In genomic region chr10:1643161-1643910, GRCh38 we compare ENCODE assay signal across 9 cellular contexts.
DNase-seq lines count a peak whose midpoint lies in the region; ATAC-seq and TF ChIP-seq lines count a peak whose summit lies in the region.
"Had no signal": no experiment of that assay in that cellular context is flagged by ENCODE, and none has a peak within 500 bp of the region (broad histone marks: within the 10 kb centered on the region; RNA-seq: fewer than 3 reads in every experiment).

No MANE protein-coding gene starts in this region.

- H3K4me3 ChIP-seq in GM06990 (replicated peaks; ENCODE audit: low read depth, low read length) (no peak overlapping the region), MM.1S (ENCODE audit: low read length) (no peak overlapping the region), osteoblast (ENCODE audit: insufficient read depth, low read length) (no peak overlapping the region)

- H3K79me2 ChIP-seq in MM.1S (ENCODE audit: low read length) = no peaks in the 10 kb centered on the region
- no peaks in the 10 kb centered on the region for H3K79me2 ChIP-seq in osteoblast (ENCODE audit: insufficient read depth, low read length)

- no peaks in the 10 kb centered on the region for H3K9me2 ChIP-seq in MM.1S (replicated peaks; ENCODE audit: insufficient read depth, low read length)

- ATAC-seq in GM21423 (IDR thresholded peaks at IDR 0.05; ENCODE audit: unreplicated experiment) (peak; percentile 69), GM21367 (IDR thresholded peaks at IDR 0.05; ENCODE audit: unreplicated experiment) (no peak)

- no peak overlapping the region for H3K9ac ChIP-seq in MM.1S (ENCODE audit: low read length)

- TF ChIP-seq POLR2A in erythroblast (IDR thresholded peaks at IDR 0.05; ENCODE audit: low read length) = no peak

- H3K36me3 ChIP-seq in GM06990 (ENCODE audit: control insufficient read depth, insufficient read depth, low read length) = no peaks in the 10 kb centered on the region
- H3K36me3 ChIP-seq in MM.1S (replicated peaks; ENCODE audit: insufficient read depth, low read length) = no peaks in the 10 kb centered on the region
- H3K36me3 ChIP-seq in osteoblast (ENCODE audit: insufficient read depth, low read length) = no peaks in the 10 kb centered on the region
- H3K36me3 ChIP-seq: neutrophil had no signal

- no peak overlapping the region for H2AFZ ChIP-seq in MM.1S (ENCODE audit: low read length)
- no peak overlapping the region for H2AFZ ChIP-seq in osteoblast (ENCODE audit: low read length)

- H3K4me2 ChIP-seq in MM.1S (ENCODE audit: low read depth, low read length) (no peak overlapping the region), osteoblast (ENCODE audit: insufficient read depth, low read length) (no peak overlapping the region)

- H4K20me1 ChIP-seq in MM.1S (ENCODE audit: insufficient read depth, low read length) = no peaks in the 10 kb centered on the region
- no peaks in the 10 kb centered on the region for H4K20me1 ChIP-seq in osteoblast (ENCODE audit: insufficient read depth, low read length)

- H3K9me3 ChIP-seq in MM.1S (replicated peaks; ENCODE audit: insufficient read depth, low read length) = no peaks in the 10 kb centered on the region
- no peaks in the 10 kb centered on the region for H3K9me3 ChIP-seq in osteoblast (ENCODE audit: low read depth, low read length)
- H3K9me3 ChIP-seq: neutrophil had no signal

- H3K27me3 ChIP-seq in GM06990 (replicated peaks; ENCODE audit: control insufficient read depth, insufficient read depth, low read length) (no peaks in the 10 kb centered on the region), MM.1S (replicated peaks; ENCODE audit: insufficient read depth, low read length) (no peaks in the 10 kb centered on the region), osteoblast (ENCODE audit: insufficient read depth, low read length) (no peaks in the 10 kb centered on the region)
- H3K27me3 ChIP-seq: neutrophil had no signal

- peak; percentile 69 for DNase-seq in GM06990 (ENCODE audit: extremely low read depth, insufficient read length)
- peak; percentile 12 for DNase-seq in MM.1S
- DNase-seq in erythroblast (lab: John Stamatoyannopoulos, UW) = peak; percentile 4 to 9
- no peak for DNase-seq in NCI-H1436 (lab: John Stamatoyannopoulos, UW)
- no peak for DNase-seq in inferior parietal cortex (ENCODE audit: extremely low spot score)
- DNase-seq in osteoblast (ENCODE audit: insufficient read length, low spot score, missing footprints) = no peak

- H3K4me1 ChIP-seq in MM.1S (ENCODE audit: low read length) (no peaks in the 10 kb centered on the region), osteoblast (ENCODE audit: insufficient read depth, low read length) (no peaks in the 10 kb centered on the region)

- no peak for TF ChIP-seq CTCF in GM06990 (IDR thresholded peaks at IDR 0.05; ENCODE audit: insufficient read depth, low read length, poor library complexity, severe bottlenecking)
- TF ChIP-seq CTCF in MM.1S (IDR thresholded peaks at IDR 0.05; ENCODE audit: low read length) = no peak
- TF ChIP-seq CTCF in osteoblast (IDR thresholded peaks at IDR 0.05; ENCODE audit: extremely low read depth, low read depth, low read length) = no peak

- H3F3A ChIP-seq in MM.1S (ENCODE audit: insufficient read depth, low read length) = no peaks in the 10 kb centered on the region

- H3K27ac ChIP-seq in MM.1S (ENCODE audit: low read length) (no peak overlapping the region), osteoblast (ENCODE audit: low read depth, low read length) (no peak overlapping the region)
- H3K27ac ChIP-seq: neutrophil had no signal

Comparison
In these comparisons a context has a peak if more than half of its experiments do, and no peak if none do; other contexts are left out.
1. DNase-seq: peak in GM06990 (single experiment), MM.1S (single experiment) and erythroblast (2 of 2); none in NCI-H1436 (single experiment), inferior parietal cortex (single experiment) and osteoblast (single experiment).